Comparison of ENCODE assay signal across 28 cellular contexts in genomic region chr7:45099891-45100760, GRCh38. TPM values are rescaled to one million over a fixed set of nuclear protein-coding genes. Genes with fewer than 3 reads are reported as not detected.
DNase-seq lines count a peak whose midpoint lies in the region; ATAC-seq, FAIRE-seq and TF ChIP-seq lines count a peak whose summit lies in the region.
"Had no signal": no experiment of that assay in that cellular context is flagged by ENCODE, and none has a peak within 500 bp of the region (broad histone marks: within the 10 kb centered on the region; RNA-seq: fewer than 3 reads in every experiment).

No MANE protein-coding gene starts in this region.

- TF ChIP-seq EP300 in K562 (IDR thresholded peaks at IDR 0.05; ENCODE audit: low read length) = no peak

- H3K4me3 Mint-ChIP-seq in stimulated activated naive CD8-positive, alpha-beta T cell treated with anti-CD3 and anti-CD28 coated beads, Interleukin-15, amount 100 ng/mL, for 72 hours = no peak overlapping the region
- H3K4me3 Mint-ChIP-seq: activated naive CD8-positive, alpha-beta T cell treated with anti-CD3 and anti-CD28 coated beads for 36 hours; CD4-positive, CD25-positive, alpha-beta regulatory T cell; mesothelial cell of epicardium; naive thymus-derived CD8-positive, alpha-beta T cell; stimulated activated naive CD8-positive, alpha-beta T cell treated with anti-CD3 and anti-CD28 coated beads, Interleukin-15, Interleukin-2, amounts not matched to agents 100 ng/mL and 50 ng/mL, for 24 hours; T-cell had no signal

- WGBS in K562 (ENCODE audit: insufficient coverage, low coverage, missing lambda C conversion rate) = 88% methylated on average over 16 of the region's 16 CpGs

- peaks cover 0 to 19% of the 10 kb centered on the region in 2 experiments; a peak in 1 of 5 replicates for H3K4me1 ChIP-seq in K562 (replicated peaks in 1 of 2; ENCODE audit: control insufficient read depth in 2 of 2, insufficient read depth in 2 of 2, low read length in 2 of 2)
- H3K4me1 ChIP-seq in mucosa of descending colon (ENCODE audit: low read depth) = no peaks in the 10 kb centered on the region
- H3K4me1 ChIP-seq: SJSA1, thyroid gland had no signal

- H3K36me3 ChIP-seq in K562 (ENCODE audit: control insufficient read depth, insufficient read depth, low read length) (peaks cover 63% of the 10 kb centered on the region), mucosa of descending colon (ENCODE audit: low read depth) (peaks cover 19% of the 10 kb centered on the region)

- no peaks in the 10 kb centered on the region for H3K9me3 Mint-ChIP-seq in stimulated activated naive CD8-positive, alpha-beta T cell treated with anti-CD3 and anti-CD28 coated beads, Interleukin-15, amount 100 ng/mL, for 72 hours
- H3K9me3 Mint-ChIP-seq: activated naive CD8-positive, alpha-beta T cell treated with anti-CD3 and anti-CD28 coated beads for 36 hours; activated T-helper 2 cell treated with anti-CD3 and anti-CD28 coated beads, Interferon-gamma antibody, Interleukin-2, Interleukin-4, amounts not matched to agents 10 μg/mL and 5 μg/mL and 100 μg/mL, durations not matched to agents 14 hours and 24 hours and 36 hours; CD4-positive, CD25-positive, alpha-beta regulatory T cell; mesothelial cell of epicardium; naive thymus-derived CD8-positive, alpha-beta T cell; stimulated activated naive CD8-positive, alpha-beta T cell treated with anti-CD3 and anti-CD28 coated beads, Interleukin-15, Interleukin-2, amounts not matched to agents 100 ng/mL and 50 ng/mL, for 24 hours; T-cell had no signal

- peak; percentile 41 for ATAC-seq in stimulated activated naive CD8-positive, alpha-beta T cell treated with anti-CD3 and anti-CD28 coated beads, Interleukin-15, amount 100 ng/mL, for 72 hours
- no peak for ATAC-seq in stimulated activated naive CD8-positive, alpha-beta T cell treated with anti-CD3 and anti-CD28 coated beads, Interleukin-15, Interleukin-2, amounts not matched to agents 100 U/mL and 50 U/mL, for 24 hours
- ATAC-seq in K562 = peak; percentile 70
- peak; percentile 43 for ATAC-seq in mucosa of descending colon
- ATAC-seq in HG03175 (IDR thresholded peaks at IDR 0.05; ENCODE audit: unreplicated experiment) = no peak
- ATAC-seq: naive thymus-derived CD8-positive, alpha-beta T cell had no signal

- TF ChIP-seq CTCF in K562 (IDR thresholded peaks at IDR 0.05 in 2 of 3, conservative IDR thresholded peaks at IDR 0.05 in 1 of 3; ENCODE audit: insufficient read depth in 2 of 3, low read depth in 1 of 3, low read length in 3 of 3) (no peak), mucosa of descending colon (IDR thresholded peaks at IDR 0.05) (no peak)

- H3K27ac ChIP-seq in K562 (ENCODE audit: extremely low read depth, low read depth, low read length) = no peak overlapping the region
- H3K27ac ChIP-seq: SJSA1, thyroid gland had no signal

- peak overlapping the region in 1 of 2 experiments; percentile 60; a peak in 1 of 4 replicates for H3K9ac ChIP-seq in K562 (ENCODE audit: insufficient read depth in 1 of 2, low read depth in 2 of 2, low read length in 2 of 2)

- no peak overlapping the region for H3K27ac Mint-ChIP-seq in stimulated activated naive CD8-positive, alpha-beta T cell treated with anti-CD3 and anti-CD28 coated beads, Interleukin-15, amount 100 ng/mL, for 72 hours
- H3K27ac Mint-ChIP-seq: activated naive CD8-positive, alpha-beta T cell treated with anti-CD3 and anti-CD28 coated beads for 36 hours; activated T-helper 2 cell treated with anti-CD3 and anti-CD28 coated beads, Interferon-gamma antibody, Interleukin-2, Interleukin-4, amounts not matched to agents 10 μg/mL and 5 μg/mL and 100 μg/mL, durations not matched to agents 14 hours and 24 hours and 36 hours; mesothelial cell of epicardium; stimulated activated naive CD8-positive, alpha-beta T cell treated with anti-CD3 and anti-CD28 coated beads, Interleukin-15, Interleukin-2, amounts not matched to agents 100 ng/mL and 50 ng/mL, for 24 hours; T-cell had no signal

- intact Hi-C loops in K562 (cut with micrococcal nuclease) = no loop called here
- intact Hi-C loops in mucosa of descending colon (cut with DNase I, micrococcal nuclease) = no loop called here

- peaks cover 26% of the 10 kb centered on the region for H4K20me1 ChIP-seq in K562 (replicated peaks; ENCODE audit: control insufficient read depth, insufficient read depth, low read length)

- CTCF ChIA-PET in K562 (lab: Yijun Ruan, JAX; ENCODE audit: low intra/inter-chr PET ratio) = no interaction called here

- H3K79me2 ChIP-seq in K562 (ENCODE audit: control insufficient read depth, insufficient read depth, low read length) = peaks cover 13% of the 10 kb centered on the region

- H3K9me1 ChIP-seq in K562 (ENCODE audit: control insufficient read depth, insufficient read depth, low read length) = peaks cover 5% of the 10 kb centered on the region

- no TSS peak for BruUV-seq in K562 (replicated peaks; lab: Mats Ljungman, UMichigan)

- H3K4me3 ChIP-seq in K562 = no peak overlapping the region
- H3K4me3 ChIP-seq in mucosa of descending colon = no peak overlapping the region
- H3K4me3 ChIP-seq: PC-9, SJSA1, thyroid gland had no signal

- H3K4me2 ChIP-seq in K562 (ENCODE audit: insufficient read depth, low read length) = no peak overlapping the region
- H3K4me2 ChIP-seq: PC-9 had no signal

- TF ChIP-seq RAD21 in K562 (CRISPR knock-in tag; conservative IDR thresholded peaks at IDR 0.05 in 1 of 2, IDR thresholded peaks at IDR 0.05 in 1 of 2) = no peak

- no peaks in the 10 kb centered on the region for H3K4me1 Mint-ChIP-seq in stimulated activated naive CD8-positive, alpha-beta T cell treated with anti-CD3 and anti-CD28 coated beads, Interleukin-15, amount 100 ng/mL, for 72 hours
- H3K4me1 Mint-ChIP-seq: activated naive CD8-positive, alpha-beta T cell treated with anti-CD3 and anti-CD28 coated beads for 36 hours; mesothelial cell of epicardium had no signal

- POLR2A ChIA-PET in K562 (lab: Yijun Ruan, JAX) = interaction anchor here (0.6 to 1.9 kb wide), 10 partner anchors 9 to 535 kb away, joined by 3 to 11 read pairs (median 4); partner anchors contain the start of gene TBRG4

- no peaks in the 10 kb centered on the region for H3K27me3 ChIP-seq in K562 (ENCODE audit: control insufficient read depth in 2 of 2, insufficient read depth in 2 of 2, low read length in 2 of 2)
- H3K27me3 ChIP-seq: SJSA1, thyroid gland had no signal

- FAIRE-seq in K562 (lab: Jason Lieb, UNC) = peak; percentile 32
- FAIRE-seq: H54 had no signal

- DNase-seq in stimulated activated naive CD8-positive, alpha-beta T cell treated with anti-CD3 and anti-CD28 coated beads, Interleukin-15, amount 100 ng/mL, for 72 hours = no peak
- DNase-seq in stimulated activated naive CD8-positive, alpha-beta T cell treated with anti-CD3 and anti-CD28 coated beads, Interleukin-15, Interleukin-2, amounts not matched to agents 100 U/mL and 50 U/mL, for 24 hours = no peak
- DNase-seq in K562 (ENCODE audit: extremely low read depth in 1 of 4, low spot score in 3 of 4) = no peak
- DNase-seq in mucosa of descending colon = no peak
- no peak for DNase-seq in foreskin melanocyte
- no peak for DNase-seq in NOMO-1 (lab: John Stamatoyannopoulos, UW; ENCODE audit: unreplicated experiment in 2 of 2)
- DNase-seq: activated CD4-positive, alpha-beta T cell treated with anti-CD3 and anti-CD28 coated beads for 1 hour; activated naive CD8-positive, alpha-beta T cell treated with anti-CD3 and anti-CD28 coated beads for 36 hours; CD4-positive, CD25-positive, alpha-beta regulatory T cell; cerebellar nuclear complex; Kasumi-1; NCI-H1048; NCI-H187 treated with DMSO at 0.1 percent for 48 hours; NCI-H774; PC-9; retina; stimulated activated CD4-positive, alpha-beta T cell treated with anti-CD3 and anti-CD28 coated beads, Interleukin-4, amount 100 ng/mL, for 24 hours; T-cell; thyroid gland had no signal

- no peak for TF ChIP-seq POLR2A in K562 (conservative IDR thresholded peaks at IDR 0.05)

- no peak overlapping the region for H2AFZ ChIP-seq in K562 (ENCODE audit: low read depth, low read length)
- H2AFZ ChIP-seq: PC-9 had no signal

- H3K9me3 ChIP-seq in K562 (replicated peaks; ENCODE audit: control insufficient read depth, insufficient read depth, low read depth, low read length) = no peaks in the 10 kb centered on the region
- no peaks in the 10 kb centered on the region for H3K9me3 ChIP-seq in mucosa of descending colon
- H3K9me3 ChIP-seq: SJSA1, thyroid gland had no signal

- no peaks in the 10 kb centered on the region for H3K27me3 Mint-ChIP-seq in stimulated activated naive CD8-positive, alpha-beta T cell treated with anti-CD3 and anti-CD28 coated beads, Interleukin-15, amount 100 ng/mL, for 72 hours
- H3K27me3 Mint-ChIP-seq: activated naive CD8-positive, alpha-beta T cell treated with anti-CD3 and anti-CD28 coated beads for 36 hours; CD4-positive, CD25-positive, alpha-beta regulatory T cell; naive thymus-derived CD8-positive, alpha-beta T cell; stimulated activated naive CD8-positive, alpha-beta T cell treated with anti-CD3 and anti-CD28 coated beads, Interleukin-15, Interleukin-2, amounts not matched to agents 100 ng/mL and 50 ng/mL, for 24 hours; T-cell had no signal

- in situ Hi-C loops in K562 (cut with MboI) = no loop called here

RNA-seq across cellular contexts. Expression of gene NACAD, which starts 11.4 kb away (rescaled TPM):
- total RNA-seq in K562 (2011; cell fraction: chromatin; rRNA removed; ENCODE audit: low replicate concordance) = 0.11 and 0.79 TPM in 2 replicates
- under 0.01 TPM in 1 of 2 replicates, not detected in the other for total RNA-seq in K562 (2011; cell fraction: nucleolus; rRNA removed)
- 0.08 TPM in 1 of 2 replicates, not detected in the other for total RNA-seq in K562 (2011; cell fraction: nucleoplasm; rRNA removed)
- total RNA-seq in K562 (2014; rRNA removed) = under 0.01 TPM in 1 of 2 replicates, not detected in the other
- not detected in 2 replicates for total RNA-seq in K562 (2014; rRNA removed; fragmentation: Illumina TruSeq; extraction: Trizol)
- total RNA-seq in K562 (2015; rRNA removed; fragmentation: Illumina TruSeq; extraction: Trizol) = not detected in 2 replicates
- total RNA-seq in K562 (2021) = 0.02 and 0.04 TPM in 2 replicates
- polyA plus RNA-seq in K562 (2011; rRNA removed) = 0.01 and 0.03 TPM in 2 replicates
- 0.01 and 0.03 TPM in 2 replicates for polyA plus RNA-seq in K562 (2011; cell fraction: cytosol; rRNA removed)
- polyA plus RNA-seq in K562 (2011; cell fraction: nucleus; rRNA removed) = 0.06 and 0.16 TPM in 2 replicates
- 0.03 and 0.04 TPM in 2 replicates for polyA plus RNA-seq in K562 (2012)
- polyA plus RNA-seq in K562 (2014; fragmentation: Illumina TruSeq; extraction: Trizol) = 0.01 and 0.03 TPM in 2 replicates
- not detected for polyA plus RNA-seq in K562 (2014; fragmentation: Nextera tagmentation; extraction: Ambion mirVana)
- polyA plus RNA-seq in K562 (2014; rRNA removed) = 0.04 TPM in 1 of 2 replicates, not detected in the other
- not detected in 2 replicates for polyA minus RNA-seq in K562 (2011; rRNA and poly(A)+ RNA removed)
- not detected in 2 replicates for polyA minus RNA-seq in K562 (2011; cell fraction: cytosol; rRNA and poly(A)+ RNA removed)
- 0.11 and 0.13 TPM in 2 replicates for polyA minus RNA-seq in K562 (2011; cell fraction: nucleus; rRNA and poly(A)+ RNA removed)
- total RNA-seq in mucosa of descending colon = 10 to 100 TPM in 1 of 3 donors, 1 to 10 TPM in 1, under 1 TPM in 1; 0.49 to 14.5 (median 1.2) TPM
- polyA plus RNA-seq: CD4-positive, CD25-positive, alpha-beta regulatory T cell had no signal

RNA-seq across cellular contexts. Expression of gene TBRG4, which starts 11.4 kb away (rescaled TPM):
- total RNA-seq in K562 (2011; cell fraction: chromatin; rRNA removed; ENCODE audit: low replicate concordance) = 345 and 988 TPM in 2 replicates
- 627 and 629 TPM in 2 replicates for total RNA-seq in K562 (2011; cell fraction: nucleolus; rRNA removed)
- 447 and 454 TPM in 2 replicates for total RNA-seq in K562 (2011; cell fraction: nucleoplasm; rRNA removed)
- total RNA-seq in K562 (2014; rRNA removed) (248 and 298 TPM in 2 replicates), K562 (2014; rRNA removed; fragmentation: Illumina TruSeq; extraction: Trizol) (111 and 141 TPM in 2 replicates), K562 (2015; rRNA removed; fragmentation: Illumina TruSeq; extraction: Trizol) (140 and 152 TPM in 2 replicates), K562 (2021) (258 and 287 TPM in 2 replicates), mucosa of descending colon (100 to 1,000 TPM in 1 of 3 donors, 10 to 100 TPM in 2; 84.0 to 122 (median 85.6) TPM)
- polyA plus RNA-seq in K562 (2011; rRNA removed) (278 and 317 TPM in 2 replicates), K562 (2014; fragmentation: Illumina TruSeq; extraction: Trizol) (295 and 322 TPM in 2 replicates), K562 (2014; fragmentation: Nextera tagmentation; extraction: Ambion mirVana) (10 to 100 TPM; 11.2 to 34.9 TPM), K562 (2014; rRNA removed) (216 and 223 TPM in 2 replicates)
- polyA plus RNA-seq in K562 (2011; cell fraction: cytosol; rRNA removed) = 213 and 315 TPM in 2 replicates
- 714 and 782 TPM in 2 replicates for polyA plus RNA-seq in K562 (2011; cell fraction: nucleus; rRNA removed)
- polyA plus RNA-seq in K562 (2012) = 183 and 269 TPM in 2 replicates
- 276 and 311 TPM in 2 replicates for polyA minus RNA-seq in K562 (2011; rRNA and poly(A)+ RNA removed)
- 198 and 207 TPM in 2 replicates for polyA minus RNA-seq in K562 (2011; cell fraction: cytosol; rRNA and poly(A)+ RNA removed)
- 413 and 539 TPM in 2 replicates for polyA minus RNA-seq in K562 (2011; cell fraction: nucleus; rRNA and poly(A)+ RNA removed)

RNA-seq across cellular contexts. Expression of gene RAMP3, which starts 57.5 kb away (rescaled TPM):
- total RNA-seq in K562 (2011; cell fraction: chromatin; rRNA removed; ENCODE audit: low replicate concordance) = not detected in 2 replicates
- not detected in 2 replicates for total RNA-seq in K562 (2011; cell fraction: nucleolus; rRNA removed)
- total RNA-seq in K562 (2011; cell fraction: nucleoplasm; rRNA removed) = not detected in 2 replicates
- not detected in 2 replicates for total RNA-seq in K562 (2014; rRNA removed)
- not detected in 2 replicates for total RNA-seq in K562 (2014; rRNA removed; fragmentation: Illumina TruSeq; extraction: Trizol)
- total RNA-seq in K562 (2015; rRNA removed; fragmentation: Illumina TruSeq; extraction: Trizol) = not detected in 2 replicates
- not detected in 2 replicates for total RNA-seq in K562 (2021)
- not detected in 2 replicates for polyA plus RNA-seq in K562 (2011; rRNA removed)
- polyA plus RNA-seq in K562 (2011; cell fraction: cytosol; rRNA removed) = not detected in 2 replicates
- not detected in 2 replicates for polyA plus RNA-seq in K562 (2011; cell fraction: nucleus; rRNA removed)
- polyA plus RNA-seq in K562 (2012) = not detected in 2 replicates
- not detected in 2 replicates for polyA plus RNA-seq in K562 (2014; fragmentation: Illumina TruSeq; extraction: Trizol)
- not detected for polyA plus RNA-seq in K562 (2014; fragmentation: Nextera tagmentation; extraction: Ambion mirVana)
- polyA plus RNA-seq in K562 (2014; rRNA removed) = not detected in 2 replicates
- not detected in 2 replicates for polyA minus RNA-seq in K562 (2011; rRNA and poly(A)+ RNA removed)
- polyA minus RNA-seq in K562 (2011; cell fraction: cytosol; rRNA and poly(A)+ RNA removed) = not detected in 2 replicates
- not detected in 2 replicates for polyA minus RNA-seq in K562 (2011; cell fraction: nucleus; rRNA and poly(A)+ RNA removed)
- 10 to 100 TPM in 1 of 3 donors, 1 to 10 TPM in 2; 5.4 to 13.5 (median 9.0) TPM for total RNA-seq in mucosa of descending colon
- total RNA-seq: activated naive CD8-positive, alpha-beta T cell treated with anti-CD3 and anti-CD28 coated beads for 36 hours; CD4-positive, CD25-positive, alpha-beta regulatory T cell; fibroblast of villous mesenchyme; mesothelial cell of epicardium; naive thymus-derived CD8-positive, alpha-beta T cell; osteocyte; PC-9; SJSA1 had no signal
- polyA plus RNA-seq: CD4-positive, CD25-positive, alpha-beta regulatory T cell; naive thymus-derived CD8-positive, alpha-beta T cell had no signal

Comparison
In these comparisons a context has a peak if more than half of its experiments do, and no peak if none do; other contexts are left out.
1. ATAC-seq: peak in stimulated activated naive CD8-positive, alpha-beta T cell treated with anti-CD3 and anti-CD28 coated beads, Interleukin-15, amount 100 ng/mL, for 72 hours (single experiment), K562 (single experiment) and mucosa of descending colon (single experiment); none in stimulated activated naive CD8-positive, alpha-beta T cell treated with anti-CD3 and anti-CD28 coated beads, Interleukin-15, Interleukin-2, amounts not matched to agents 100 U/mL and 50 U/mL, for 24 hours (single experiment) and HG03175 (single experiment).
2. RNA of gene RAMP3, which starts 57.5 kb away (total RNA-seq): 5.4 to 13.5 TPM in mucosa of descending colon; not detected in K562; every median in the first group is over 4 times any median in the second.